Comparison of ENCODE assay signal across 9 cellular contexts in genomic region chr11:45097721-45098493, GRCh38. TPM values are rescaled to one million over a fixed set of nuclear protein-coding genes. Genes with fewer than 3 reads are reported as not detected.
A peak's percentile ranks its signal among the peaks of the same experiment; 100 is the strongest.
DNase-seq lines count a peak whose midpoint lies in the region; ATAC-seq, FAIRE-seq and TF ChIP-seq lines count a peak whose summit lies in the region.
"Had no signal": no experiment of that assay in that cellular context is flagged by ENCODE, and none has a peak within 500 bp of the region (broad histone marks: within the 10 kb centered on the region; RNA-seq: fewer than 3 reads in every experiment).

No MANE protein-coding gene starts in this region.

- H3K79me2 ChIP-seq in keratinocyte (ENCODE audit: control insufficient read depth, insufficient read depth, low read length), result no peaks in the 10 kb centered on the region

- TF ChIP-seq CTCF in NB4 (IDR thresholded peaks at IDR 0.05; ENCODE audit: low read depth, low read length) (no peak), keratinocyte (optimal IDR thresholded peaks at IDR 0.05 in 1 of 3, IDR thresholded peaks at IDR 0.05 in 1 of 3, conservative IDR thresholded peaks at IDR 0.05 in 1 of 3; ENCODE audit: extremely low read depth in 1 of 3, insufficient read depth in 2 of 3, low read length in 3 of 3) (peak in 1 of 3 experiments; percentile 10)

- H3K36me3 ChIP-seq in keratinocyte (ENCODE audit: control insufficient read depth in 2 of 2, extremely low read depth in 1 of 2, insufficient read depth in 2 of 2, low read length in 2 of 2), result no peaks in the 10 kb centered on the region
- H3K36me3 ChIP-seq in aorta (ENCODE audit: control insufficient read depth in 1 of 2, insufficient read depth in 2 of 2, low read length in 1 of 2), result no peaks in the 10 kb centered on the region

- 24 to 25% methylated on average over 10 of the region's 10 CpGs for WGBS in aorta, 2 donors

- H3K4me2 ChIP-seq in keratinocyte (ENCODE audit: control insufficient read depth, extremely low read depth, insufficient read depth, low read depth, low read length), result peak overlapping the region; percentile 52

- FAIRE-seq in keratinocyte (lab: Jason Lieb, UNC), result peak; percentile 96

- H3K27me3 Mint-ChIP-seq in activated T-helper 17 cell treated with anti-CD3 and anti-CD28 coated beads, Interleukin-2, amount 50 U/mL, for 72 hours, result peaks cover 16% of the 10 kb centered on the region

- H3K4me3 ChIP-seq in NB4 (ENCODE audit: low read depth, low read length) (no peak overlapping the region), keratinocyte (ENCODE audit: control insufficient read depth in 2 of 3, extremely low read depth in 1 of 3, insufficient read depth in 2 of 3, low read depth in 1 of 3, low read length in 3 of 3) (no peak overlapping the region), aorta (ENCODE audit: low read length in 2 of 2) (no peak overlapping the region)

- H3K36me3 Mint-ChIP-seq in activated T-helper 17 cell treated with anti-CD3 and anti-CD28 coated beads, Interleukin-2, amount 50 U/mL, for 72 hours (ENCODE audit: low read depth), result no peaks in the 10 kb centered on the region

- H3K4me3 Mint-ChIP-seq in activated T-helper 17 cell treated with anti-CD3 and anti-CD28 coated beads, Interleukin-2, amount 50 U/mL, for 72 hours, result no peak overlapping the region
- H3K4me3 Mint-ChIP-seq: naive thymus-derived CD8-positive, alpha-beta T cell had no signal

- no peak for TF ChIP-seq POLR2A in NB4 (IDR thresholded peaks at IDR 0.05; ENCODE audit: extremely low read depth, insufficient read length)

- DNase-seq in EL (peak; percentile 39), NB4 (ENCODE audit: low read depth) (peak; percentile 80), astrocyte of the hippocampus (ENCODE audit: low read depth, low spot score) (peak; percentile 87), keratinocyte (ENCODE audit: low read depth, low spot score) (peak; percentile 88), aorta (peak; percentile 79 to 92), epidermal melanocyte (ENCODE audit: insufficient read length, low spot score) (no peak)

- H4K20me1 ChIP-seq in keratinocyte (ENCODE audit: control insufficient read depth, extremely low read depth, insufficient read depth, low read length), result no peaks in the 10 kb centered on the region

- ATAC-seq in aorta (ENCODE audit: low FRiP score) (peak; percentile 86), GM19351 (IDR thresholded peaks at IDR 0.05; ENCODE audit: unreplicated experiment) (no peak)
- ATAC-seq in activated T-helper 17 cell treated with anti-CD3 and anti-CD28 coated beads, Interleukin-2, amount 50 U/mL, for 72 hours (replicated peaks), result no peak
- ATAC-seq: naive thymus-derived CD8-positive, alpha-beta T cell had no signal

- no peaks in the 10 kb centered on the region for H3K9me3 Mint-ChIP-seq in activated T-helper 17 cell treated with anti-CD3 and anti-CD28 coated beads, Interleukin-2, amount 50 U/mL, for 72 hours
- H3K9me3 Mint-ChIP-seq: naive thymus-derived CD8-positive, alpha-beta T cell had no signal

- no peak overlapping the region for H3K9ac ChIP-seq in keratinocyte (ENCODE audit: control insufficient read depth, extremely low read depth, insufficient read depth, low read length)

- H2AFZ ChIP-seq in keratinocyte (ENCODE audit: control insufficient read depth, low read length), result no peak overlapping the region

- H3K9me3 ChIP-seq in keratinocyte (ENCODE audit: control insufficient read depth, low read depth, low read length), result no peaks in the 10 kb centered on the region
- no peaks in the 10 kb centered on the region for H3K9me3 ChIP-seq in aorta (ENCODE audit: control insufficient read depth, low read length)

- H3K27ac ChIP-seq in keratinocyte (ENCODE audit: control insufficient read depth, insufficient read depth, low read length) (no peak overlapping the region), aorta (ENCODE audit: low read depth in 1 of 2, low read length in 2 of 2) (no peak overlapping the region)

- H3K27ac Mint-ChIP-seq in activated T-helper 17 cell treated with anti-CD3 and anti-CD28 coated beads, Interleukin-2, amount 50 U/mL, for 72 hours, result no peak overlapping the region

- no peaks in the 10 kb centered on the region for H3K9me1 ChIP-seq in keratinocyte (ENCODE audit: control insufficient read depth, extremely low read depth, insufficient read depth, low read length)

- H3K4me1 ChIP-seq in keratinocyte (ENCODE audit: control insufficient read depth, extremely low read depth, insufficient read depth, low read length) (peaks cover 46% of the 10 kb centered on the region), aorta (ENCODE audit: control insufficient read depth in 1 of 2, insufficient read depth in 2 of 2, low read length in 2 of 2) (peaks cover 0 to 2% of the 10 kb centered on the region in 2 donors)

- intact Hi-C loops in aorta (cut with DNase I), result loop anchor here in 1 of 2 donors (10.0 kb wide), 2 partner anchors 333 to 533 kb away; partner anchors contain the start of gene CD82

- dilution Hi-C loops in keratinocyte (cut with MboI; ENCODE audit: extremely low pct_ligation_motif_present, low sequenced_read_pairs), result no loop called here

- no peaks in the 10 kb centered on the region for H3K27me3 ChIP-seq in keratinocyte (ENCODE audit: control insufficient read depth, extremely low read depth, insufficient read depth, low read length)
- H3K27me3 ChIP-seq in aorta (ENCODE audit: control insufficient read depth in 1 of 2, insufficient read depth in 2 of 2, low read length in 1 of 2), result no peaks in the 10 kb centered on the region

- H3K4me1 Mint-ChIP-seq in activated T-helper 17 cell treated with anti-CD3 and anti-CD28 coated beads, Interleukin-2, amount 50 U/mL, for 72 hours, result peaks cover 5% of the 10 kb centered on the region

RNA-seq across cellular contexts. Expression of gene PRDM11, which starts 48.5 kb away (rescaled TPM):
- polyA plus RNA-seq in keratinocyte, result 2.1 to 2.7 TPM (median 2.5 TPM) in 3 replicates
- 0.79 TPM for polyA plus RNA-seq in keratinocyte (2011; ENCODE audit: low read depth)
- polyA plus RNA-seq in keratinocyte (2011; cell fraction: cytosol; rRNA removed), result 1.6 and 2.6 TPM in 2 replicates
- 2.6 and 3.9 TPM in 2 replicates for polyA plus RNA-seq in keratinocyte (2011; cell fraction: nucleus; rRNA removed)
- polyA plus RNA-seq in keratinocyte (2012; ENCODE audit: low replicate concordance), result 1.7 and 2.4 TPM in 2 replicates
- 2.3 to 5.2 TPM (median 3.2 TPM) in 3 replicates for polyA minus RNA-seq in keratinocyte
- polyA minus RNA-seq in keratinocyte (2011; cell fraction: cytosol; rRNA and poly(A)+ RNA removed), result 7.5 TPM
- 2.9 and 3.2 TPM in 2 replicates for polyA minus RNA-seq in keratinocyte (2011; cell fraction: nucleus; rRNA and poly(A)+ RNA removed)
- 10 to 100 TPM; 23.6 to 29.6 TPM for total RNA-seq in aorta
- 10 to 100 TPM in 1 of 2 donors, 1 to 10 TPM in 1; 6.1 to 12.3 TPM for polyA plus RNA-seq in aorta
- total RNA-seq in activated T-helper 17 cell treated with anti-CD3 and anti-CD28 coated beads, Interleukin-2, amount 50 U/mL, for 72 hours, result 1 to 10 TPM in 1 of 2 donors, under 1 TPM in 1; 0.40 to 2.0 TPM

Comparison
In these comparisons a context has a peak if more than half of its experiments do, and no peak if none do; other contexts are left out.
1. RNA of gene PRDM11, which starts 48.5 kb away (total RNA-seq): 23.6 to 29.6 TPM in aorta; 0.40 to 2.0 TPM in activated T-helper 17 cell treated with anti-CD3 and anti-CD28 coated beads, Interleukin-2, amount 50 U/mL, for 72 hours; every median in the first group is over 4 times any median in the second.